In the genomic region with DNA sequence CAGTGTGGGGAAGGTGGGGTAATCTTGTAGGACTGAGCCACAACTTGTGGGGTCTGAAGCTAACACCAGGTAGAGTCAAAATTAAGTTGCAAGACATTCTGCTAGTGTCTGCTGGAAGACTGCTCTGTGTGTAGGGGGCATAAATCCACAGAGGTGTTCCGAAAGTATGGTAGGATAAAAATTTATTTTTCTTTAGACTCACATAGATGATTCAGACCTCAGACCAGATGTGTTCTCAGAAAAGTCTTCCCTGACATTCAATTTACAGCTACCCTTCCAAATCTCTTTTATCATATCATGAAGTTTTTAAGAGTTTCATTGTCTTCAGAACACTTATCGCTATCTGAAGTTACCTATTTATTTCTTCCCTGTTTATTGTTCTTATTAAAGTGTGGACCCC, we compare ENCODE assay signal across 25 cellular contexts. TPM values are rescaled to one million over a fixed set of nuclear protein-coding genes. Genes with fewer than 3 reads are reported as not detected.
DNase-seq lines count a peak whose midpoint lies in the region; ATAC-seq and TF ChIP-seq lines count a peak whose summit lies in the region.
"Had no signal": no experiment of that assay in that cellular context is flagged by ENCODE, and none has a peak within 500 bp of the region (broad histone marks: within the 10 kb centered on the region; RNA-seq: fewer than 3 reads in every experiment).

No MANE protein-coding gene starts in this region.

- peak overlapping the region; percentile 92 for H3K18ac ChIP-seq in IMR-90 (ENCODE audit: low read depth, low read length)

- H3K9me3 ChIP-seq in IMR-90 (ENCODE audit: control insufficient read depth, insufficient read depth, low read length), result no peaks in the 10 kb centered on the region; the same call in 1 of the 2 replicates
- no peaks in the 10 kb centered on the region for H3K9me3 ChIP-seq in sigmoid colon
- H3K9me3 ChIP-seq in testis, result no peaks in the 10 kb centered on the region

- peak overlapping the region; percentile 79 for H4K91ac ChIP-seq in IMR-90 (ENCODE audit: insufficient read depth, low read depth, low read length)

- no peaks in the 10 kb centered on the region for H3K27me3 ChIP-seq in IMR-90 (ENCODE audit: control insufficient read depth, insufficient read depth, low read length)
- no peaks in the 10 kb centered on the region for H3K27me3 ChIP-seq in sigmoid colon
- no peaks in the 10 kb centered on the region for H3K27me3 ChIP-seq in testis
- H3K27me3 ChIP-seq: BLaER1, SJCRH30 had no signal

- H4K5ac ChIP-seq in IMR-90 (ENCODE audit: low read depth, low read length), result peak overlapping the region; percentile 87; the same call in 1 of the 2 replicates

- peaks cover 46% of the 10 kb centered on the region for H3K9me1 ChIP-seq in IMR-90 (ENCODE audit: insufficient read depth, low read length)

- peak overlapping the region; percentile 46; the same call in 1 of the 2 replicates for H2AK5ac ChIP-seq in IMR-90 (ENCODE audit: low read depth, low read length)

- peak overlapping the region; percentile 75 for H2BK20ac ChIP-seq in IMR-90 (ENCODE audit: low read depth, low read length)

- H3K56ac ChIP-seq in IMR-90 (ENCODE audit: extremely low read depth, insufficient read depth, low read length), result no peak overlapping the region

- H3K27ac ChIP-seq in IMR-90 (ENCODE audit: insufficient read depth, low read length) (peak overlapping the region; percentile 44; the same call in 1 of the 2 replicates), sigmoid colon (peak overlapping the region in 3 of 4 donors; percentile 84 to 89 (median 85)), testis (no peak overlapping the region)
- H3K27ac ChIP-seq: BLaER1, KMS-11, SJCRH30 had no signal

- H3K9ac ChIP-seq in IMR-90 (ENCODE audit: low read depth, low read length), result peak overlapping the region; percentile 18; the same call in 1 of the 2 replicates
- H3K9ac ChIP-seq: BLaER1, KMS-11 had no signal

- H3K27ac Mint-ChIP-seq in Calu3 (ENCODE audit: unreplicated experiment) (peak overlapping the region; percentile 43), immature natural killer cell (peak overlapping the region in 5 of 6 donors; percentile 4 to 18 (median 12))
- H3K27ac Mint-ChIP-seq: CD4-positive, alpha-beta T cell had no signal

- H3K4me3 Mint-ChIP-seq in Calu3 (ENCODE audit: low read depth, unreplicated experiment), result peak overlapping the region; percentile 11
- no peak overlapping the region for H3K4me3 Mint-ChIP-seq in immature natural killer cell
- H3K4me3 Mint-ChIP-seq: CD4-positive, alpha-beta T cell; IgD-negative memory B cell had no signal

- TF ChIP-seq EP300 in sigmoid colon (IDR thresholded peaks at IDR 0.05), result no peak

- dilution Hi-C loops in IMR-90 (cut with HindIII; ENCODE audit: low sequenced_read_pairs, unreplicated experiment), result no loop called here

- peak overlapping the region; percentile 96; the same call in 2 of the 3 replicates for H2BK15ac ChIP-seq in IMR-90 (ENCODE audit: low read depth, low read length)

- H3K9me3 Mint-ChIP-seq in Calu3 (ENCODE audit: low read depth, unreplicated experiment), result no peaks in the 10 kb centered on the region
- peaks cover 0 to 5% (median 0%) of the 10 kb centered on the region in 6 donors for H3K9me3 Mint-ChIP-seq in immature natural killer cell

- H3K4me1 Mint-ChIP-seq in Calu3 (ENCODE audit: low read depth, unreplicated experiment) (peaks cover 83% of the 10 kb centered on the region), immature natural killer cell (peaks cover 79 to 100% of the 10 kb centered on the region in 2 donors)

- H3K4me3 ChIP-seq in IMR-90 (ENCODE audit: insufficient read depth, low read depth, low read length), result no peak overlapping the region
- H3K4me3 ChIP-seq in sigmoid colon, result no peak overlapping the region
- H3K4me3 ChIP-seq in testis, result no peak overlapping the region
- H3K4me3 ChIP-seq: BLaER1, GM12878, SJCRH30 had no signal

- H4K8ac ChIP-seq in IMR-90 (ENCODE audit: low read depth in 2 of 2, low read length in 2 of 2), result peak overlapping the region; percentile 31 to 62; a peak in 3 of 4 replicates

- DNase-seq in Calu3 (no peak), IMR-90 (peak; percentile 58), immature natural killer cell (no peak), sigmoid colon (no peak), sciatic nerve (ENCODE audit: low spot score) (no peak), testis (no peak)
- no peak for DNase-seq in activated CD4-positive, CD25-positive, alpha-beta regulatory T cell treated with anti-CD3 and anti-CD28 coated beads, Interleukin-2, amount 50 U/mL, for 72 hours
- DNase-seq: CD4-positive, alpha-beta T cell; DMS53; GDM1; H7; MM.1S; NCI-H2029; NCI-H446; NCI-H524 treated with DMSO at 0.1 percent for 48 hours; NCI-H774; PC-3; SJCRH30 had no signal

- H3K79me1 ChIP-seq in IMR-90 (ENCODE audit: low read depth in 1 of 2, low read length in 2 of 2), result peaks cover 41 to 86% of the 10 kb centered on the region in 2 experiments

- H3K4me1 ChIP-seq in IMR-90 (ENCODE audit: control insufficient read depth, insufficient read depth, low read length), result peaks cover 65% of the 10 kb centered on the region
- H3K4me1 ChIP-seq in sigmoid colon, result peaks cover 0 to 89% (median 76%) of the 10 kb centered on the region in 4 donors
- no peaks in the 10 kb centered on the region for H3K4me1 ChIP-seq in testis
- H3K4me1 ChIP-seq: BLaER1 had no signal

- peak overlapping the region; percentile 78 for H3K4ac ChIP-seq in IMR-90 (ENCODE audit: low read depth, low read length)

- H2BK5ac ChIP-seq in IMR-90 (ENCODE audit: low read depth, low read length, poor library complexity, severe bottlenecking), result peak overlapping the region; percentile 95

- in situ Hi-C loops in IMR-90 (cut with MboI; ENCODE audit: low sequenced_read_pairs), result no loop called here

- TF ChIP-seq POLR2A in IMR-90 (IDR thresholded peaks at IDR 0.05; ENCODE audit: low read depth, low read length) (no peak), sigmoid colon (IDR thresholded peaks at IDR 0.05) (no peak), testis (IDR thresholded peaks at IDR 0.05) (no peak)

- H2BK120ac ChIP-seq in IMR-90 (ENCODE audit: low read depth, low read length), result peak overlapping the region; percentile 96

- H4K20me1 ChIP-seq in IMR-90 (ENCODE audit: insufficient read depth, low read length), result peaks cover 38% of the 10 kb centered on the region
- H4K20me1 ChIP-seq: BLaER1 had no signal

- no peak overlapping the region for H2AK9ac ChIP-seq in IMR-90 (replicated peaks; ENCODE audit: low read depth, low read length, poor library complexity)

- TF ChIP-seq CTCF in Calu3 (IDR thresholded peaks at IDR 0.05; ENCODE audit: unreplicated experiment) (no peak), IMR-90 (conservative IDR thresholded peaks at IDR 0.05; ENCODE audit: low read depth, low read length) (no peak), sigmoid colon (IDR thresholded peaks at IDR 0.05) (no peak), testis (IDR thresholded peaks at IDR 0.05) (no peak)

- POLR2A ChIA-PET in IMR-90 (lab: Charles Lee; ENCODE audit: unreplicated experiment), result no interaction called here

- WGBS in IMR-90 (ENCODE audit: extremely low coverage in 2 of 2, insufficient read length in 1 of 2), 2 experiments, result no CpG with 5 or more reads among the region's 2 CpGs
- WGBS in sigmoid colon, 2 donors, result 72 to 74% methylated on average over 2 of the region's 2 CpGs
- WGBS in testis, 2 donors, result 92 to 95% methylated on average over 2 of the region's 2 CpGs

- H2AFZ ChIP-seq in IMR-90 (replicated peaks; ENCODE audit: low read length, poor library complexity), result no peak overlapping the region

- intact Hi-C loops in Calu3 (cut with micrococcal nuclease; ENCODE audit: unreplicated experiment) (no loop called here), IMR-90 (cut with micrococcal nuclease) (loop anchor here (10.0 kb wide), 2 partner anchors 456 to 906 kb away; no protein-coding TSS in a partner anchor), sigmoid colon (cut with DNase I) (no loop called here), sciatic nerve (cut with DNase I) (no loop called here), testis (cut with DNase I; ENCODE audit: low total_unique reads) (no loop called here)

- CTCF ChIA-PET in Calu3 (lab: Charles Lee) (interaction anchor here (0.9 to 3.2 kb wide), 3 partner anchors 9 to 17 kb away, joined by 3 to 9 read pairs (median 3); no protein-coding TSS in a partner anchor), IMR-90 (lab: Yijun Ruan, JAX) (interaction anchor here (0.6 kb wide), 1 partner anchor 989 kb away, joined by 3 read pairs; no protein-coding TSS in a partner anchor)

- H3K36me3 ChIP-seq in IMR-90 (ENCODE audit: control insufficient read depth, insufficient read depth, low read length) (peaks cover 35% of the 10 kb centered on the region), sigmoid colon (no peaks in the 10 kb centered on the region), testis (ENCODE audit: low read depth, missing control alignments) (no peaks in the 10 kb centered on the region)

- H3K27me3 Mint-ChIP-seq in Calu3 (ENCODE audit: unreplicated experiment) (no peaks in the 10 kb centered on the region), immature natural killer cell (ENCODE audit: low read depth in 3 of 3) (peaks cover 0 to 3% (median 2%) of the 10 kb centered on the region in 3 donors)
- H3K27me3 Mint-ChIP-seq: CD4-positive, alpha-beta T cell; IgD-negative memory B cell had no signal

- no peak for TF ChIP-seq RAD21 in IMR-90 (IDR thresholded peaks at IDR 0.05; ENCODE audit: low read length)

- H3K14ac ChIP-seq in IMR-90 (replicated peaks; ENCODE audit: low read depth, low read length), result 0 out of 2 replicates have a peak overlapping the region, but pooled peaks have one; percentile 16

- BruUV-seq in Calu3 (replicated peaks; lab: Mats Ljungman, UMichigan) (no TSS peak), IMR-90 (replicated peaks; lab: Mats Ljungman, UMichigan) (no TSS peak)

- H3K36me3 Mint-ChIP-seq in Calu3 (ENCODE audit: insufficient read depth, unreplicated experiment), result peaks cover 55% of the 10 kb centered on the region
- peaks cover 18 to 31% (median 28%) of the 10 kb centered on the region in 3 donors for H3K36me3 Mint-ChIP-seq in immature natural killer cell

- ATAC-seq in IMR-90 (ENCODE audit: low read depth) (no peak), GM18520 (IDR thresholded peaks at IDR 0.05; ENCODE audit: unreplicated experiment) (no peak), sciatic nerve (no peak)
- ATAC-seq: GM12878, PC-3, Right ventricle myocardium inferior, SK-N-SH treated with all-trans-retinoic acid at 6 μM for 48 hours had no signal

- H3K23ac ChIP-seq in IMR-90 (ENCODE audit: low read depth, low read length), result peak overlapping the region; percentile 63; the same call in 1 of the 2 replicates

- peak overlapping the region; percentile 73 for H3K4me2 ChIP-seq in IMR-90 (ENCODE audit: low read depth, low read length)
- H3K4me2 ChIP-seq: BLaER1, KMS-11 had no signal

RNA-seq across cellular contexts. Expression of a gene that starts 21.3 kb away (rescaled TPM):
- total RNA-seq in Calu3 (2022) (55.1 and 58.2 TPM in 2 replicates), IMR-90 (2012; rRNA removed) (59.1 and 71.4 TPM in 2 replicates), sigmoid colon (10 to 100 TPM; 11.4 to 19.9 (median 15.7) TPM), sciatic nerve (4.7 TPM), testis (10 to 100 TPM; 12.3 to 14.6 TPM)
- polyA plus RNA-seq in IMR-90 (2012; rRNA removed) (41.7 and 44.8 TPM in 2 replicates), immature natural killer cell (10 to 100 TPM; 10.7 to 25.6 (median 14.7) TPM), sigmoid colon (1 to 10 TPM; 2.5 to 4.1 (median 3.6) TPM), testis (ENCODE audit: insufficient read depth, low read depth, low replicate concordance) (17.4 TPM)
- polyA plus RNA-seq in IMR-90 (2012; cell fraction: cytosol; rRNA removed), result 23.4 and 35.1 TPM in 2 replicates
- polyA plus RNA-seq in IMR-90 (2012; cell fraction: nucleus; rRNA removed; ENCODE audit: low replicate concordance), result 32.9 and 43.8 TPM in 2 replicates

Comparison
In these comparisons a context has a peak if more than half of its experiments do, and no peak if none do; other contexts are left out.
1. H3K27ac ChIP-seq: peak in IMR-90 (single experiment) and sigmoid colon (3 of 4); none in testis (0 of 2).